Comparison of ENCODE assay signal across 1 cellular context in genomic region chr5:124941051-124942049, GRCh38.
TF ChIP-seq lines count a peak whose summit lies in the region.

No MANE protein-coding gene starts in this region.

TF ChIP-seq in HepG2, 621 proteins besides CTCF, POLR2A, EP300 and RAD21 (continued from another document):
- no peak for TF ChIP-seq RXRB (CRISPR knock-in tag; IDR thresholded peaks at IDR 0.05; ENCODE audit: borderline replicate concordance)
- TF ChIP-seq SRY (CRISPR knock-in tag; IDR thresholded peaks at IDR 0.05): no peak
- TF ChIP-seq ZNF567 (CRISPR knock-in tag; IDR thresholded peaks at IDR 0.05; ENCODE audit: borderline replicate concordance): no peak
- TF ChIP-seq ZKSCAN1 (IDR thresholded peaks at IDR 0.05; ENCODE audit: low read length): no peak
- TF ChIP-seq HDAC1 (CRISPR knock-in tag; IDR thresholded peaks at IDR 0.05): no peak
